30 cellular contexts compared by ENCODE assay signal in genomic region chr22:49786976-49787843, GRCh38. TPM values are rescaled to one million over a fixed set of nuclear protein-coding genes. Genes with fewer than 3 reads are reported as not detected.
DNase-seq lines count a peak whose midpoint lies in the region; ATAC-seq and TF ChIP-seq lines count a peak whose summit lies in the region.
"Had no signal": no experiment of that assay in that cellular context is flagged by ENCODE, and none has a peak within 500 bp of the region (broad histone marks: within the 10 kb centered on the region; RNA-seq: fewer than 3 reads in every experiment).

No MANE protein-coding gene starts in this region.

- peaks cover 44% of the 10 kb centered on the region for H3K4me1 Mint-ChIP-seq in activated naive CD4-positive, alpha-beta T cell treated with anti-CD3 and anti-CD28 coated beads, Interleukin-2, amount 50 U/mL, for 24 hours
- H3K4me1 Mint-ChIP-seq in activated naive CD4-positive, alpha-beta T cell treated with anti-CD3 and anti-CD28 coated beads for 36 hours (ENCODE audit: low read depth): peaks cover 46% of the 10 kb centered on the region
- H3K4me1 Mint-ChIP-seq in activated CD8-positive, alpha-beta T cell treated with anti-CD3 and anti-CD28 coated beads for 36 hours (ENCODE audit: low read depth): peaks cover 49% of the 10 kb centered on the region
- peaks cover 14% of the 10 kb centered on the region for H3K4me1 Mint-ChIP-seq in nephron progenitor cell

- POLR2A ChIA-PET in activated CD8-positive, alpha-beta T cell treated with anti-CD3 and anti-CD28 coated beads for 36 hours (lab: Charles Lee): no interaction called here

- H3K27ac Mint-ChIP-seq in activated naive CD4-positive, alpha-beta T cell treated with anti-CD3 and anti-CD28 coated beads, Interleukin-2, amount 50 U/mL, for 24 hours: peak overlapping the region; percentile 35
- no peak overlapping the region for H3K27ac Mint-ChIP-seq in activated naive CD4-positive, alpha-beta T cell treated with anti-CD3 and anti-CD28 coated beads for 36 hours
- H3K27ac Mint-ChIP-seq in activated CD8-positive, alpha-beta T cell treated with anti-CD3 and anti-CD28 coated beads for 36 hours: peak overlapping the region; percentile 25
- peak overlapping the region; percentile 8 for H3K27ac Mint-ChIP-seq in nephron progenitor cell

- H3K4me3 Mint-ChIP-seq in activated naive CD4-positive, alpha-beta T cell treated with anti-CD3 and anti-CD28 coated beads, Interleukin-2, amount 50 U/mL, for 24 hours: no peak overlapping the region
- no peak overlapping the region for H3K4me3 Mint-ChIP-seq in activated naive CD4-positive, alpha-beta T cell treated with anti-CD3 and anti-CD28 coated beads for 36 hours
- H3K4me3 Mint-ChIP-seq in activated CD8-positive, alpha-beta T cell treated with anti-CD3 and anti-CD28 coated beads for 36 hours: no peak overlapping the region
- H3K4me3 Mint-ChIP-seq in nephron progenitor cell: no peak overlapping the region
- H3K4me3 Mint-ChIP-seq: dendritic cell treated with granulocyte-macrophage colony-stimulating factor and Interleukin-4, amounts not matched to agents 40 ng/mL and 50 ng/mL, for 4 days had no signal

- H3K27me3 ChIP-seq in H7 (ENCODE audit: control insufficient read depth, insufficient read depth, low read length): no peaks in the 10 kb centered on the region
- H3K27me3 ChIP-seq: BE2C, cardiac muscle cell, esophagus squamous epithelium, neutrophil, Peyer's patch, upper lobe of left lung had no signal

- H3K36me3 Mint-ChIP-seq in activated naive CD4-positive, alpha-beta T cell treated with anti-CD3 and anti-CD28 coated beads, Interleukin-2, amount 50 U/mL, for 24 hours: peaks cover 9% of the 10 kb centered on the region
- H3K36me3 Mint-ChIP-seq in activated naive CD4-positive, alpha-beta T cell treated with anti-CD3 and anti-CD28 coated beads for 36 hours (ENCODE audit: low read depth): peaks cover 27% of the 10 kb centered on the region
- H3K36me3 Mint-ChIP-seq in activated CD8-positive, alpha-beta T cell treated with anti-CD3 and anti-CD28 coated beads for 36 hours (ENCODE audit: low read depth): peaks cover 31% of the 10 kb centered on the region
- peaks cover 47% of the 10 kb centered on the region for H3K36me3 Mint-ChIP-seq in nephron progenitor cell (ENCODE audit: low read depth)

- ATAC-seq in activated CD8-positive, alpha-beta T cell treated with anti-CD3 and anti-CD28 coated beads for 36 hours: no peak

- intact Hi-C loops in activated naive CD4-positive, alpha-beta T cell treated with anti-CD3 and anti-CD28 coated beads for 36 hours (cut with micrococcal nuclease): loop anchor here (5.0 kb wide), 1 partner anchor 65 kb away; the partner anchor contains the start of gene ZBED4
- intact Hi-C loops in activated CD8-positive, alpha-beta T cell treated with anti-CD3 and anti-CD28 coated beads for 36 hours (cut with micrococcal nuclease): no loop called here

- no peak for DNase-seq in activated naive CD4-positive, alpha-beta T cell treated with anti-CD3 and anti-CD28 coated beads for 36 hours
- DNase-seq in H7 (peak; percentile 65), nephron progenitor cell (no peak), AG20443 (ENCODE audit: low spot score) (no peak), RKO (ENCODE audit: low spot score) (no peak), retina (no peak)
- no peak for DNase-seq in activated CD8-positive, alpha-beta T cell treated with anti-CD3 and anti-CD28 coated beads for 36 hours
- DNase-seq: activated CD4-positive, alpha-beta T cell treated with anti-CD3 and anti-CD28 coated beads, Interleukin-2, amount 50 U/mL, for 4 hours; activated effector memory CD4-positive, alpha-beta T cell treated with anti-CD3 and anti-CD28 coated beads, Interleukin-2, amount 50 U/mL, for 16 hours; BE2C; Caco-2; DMS79 treated with DMSO at 0.1 percent for 48 hours; esophagus squamous epithelium; hippocampal formation; KG1; NCI-H1694 treated with DMSO at 0.1 percent for 48 hours; NCI-H2171 treated with DMSO at 0.1 percent for 48 hours; NCI-H524; Peyer's patch; small intestine; stimulated activated CD4-positive, alpha-beta T cell treated with anti-CD3 and anti-CD28 coated beads, Interleukin-2, amount 100 ng/mL, for 24 hours had no signal

- CTCF ChIA-PET in activated naive CD4-positive, alpha-beta T cell treated with anti-CD3 and anti-CD28 coated beads for 36 hours (lab: Charles Lee): no interaction called here
- CTCF ChIA-PET in activated CD8-positive, alpha-beta T cell treated with anti-CD3 and anti-CD28 coated beads for 36 hours (lab: Charles Lee): interaction anchor here (1.5 kb wide), 1 partner anchor 20 kb away, joined by 4 read pairs; no protein-coding TSS in a partner anchor

- H3K9me3 Mint-ChIP-seq in activated naive CD4-positive, alpha-beta T cell treated with anti-CD3 and anti-CD28 coated beads, Interleukin-2, amount 50 U/mL, for 24 hours: no peaks in the 10 kb centered on the region
- H3K9me3 Mint-ChIP-seq in activated naive CD4-positive, alpha-beta T cell treated with anti-CD3 and anti-CD28 coated beads for 36 hours: no peaks in the 10 kb centered on the region
- no peaks in the 10 kb centered on the region for H3K9me3 Mint-ChIP-seq in activated CD8-positive, alpha-beta T cell treated with anti-CD3 and anti-CD28 coated beads for 36 hours
- H3K9me3 Mint-ChIP-seq in nephron progenitor cell: no peaks in the 10 kb centered on the region
- H3K9me3 Mint-ChIP-seq: dendritic cell treated with granulocyte-macrophage colony-stimulating factor and Interleukin-4, amounts not matched to agents 40 ng/mL and 50 ng/mL, for 4 days; T-helper 2 cell treated with Interferon-gamma antibody and Interleukin-4, amounts not matched to agents 5 μg/mL and 100 μg/mL, for 36 hours had no signal

- TF ChIP-seq CTCF in activated CD8-positive, alpha-beta T cell treated with anti-CD3 and anti-CD28 coated beads for 36 hours (IDR thresholded peaks at IDR 0.05): no peak
- no peak for TF ChIP-seq CTCF in nephron progenitor cell (IDR thresholded peaks at IDR 0.05)

- no peak overlapping the region for H3K4me3 ChIP-seq in H7 (ENCODE audit: insufficient read depth, low read depth, low read length)
- H3K4me3 ChIP-seq: cardiac muscle cell, esophagus squamous epithelium, lung, Peyer's patch, SK-N-MC, upper lobe of left lung had no signal

- H3K36me3 ChIP-seq in H7 (replicated peaks; ENCODE audit: control insufficient read depth, insufficient read depth, low read length): peaks cover 6% of the 10 kb centered on the region

- no peaks in the 10 kb centered on the region for H3K27me3 Mint-ChIP-seq in activated naive CD4-positive, alpha-beta T cell treated with anti-CD3 and anti-CD28 coated beads, Interleukin-2, amount 50 U/mL, for 24 hours
- no peaks in the 10 kb centered on the region for H3K27me3 Mint-ChIP-seq in activated naive CD4-positive, alpha-beta T cell treated with anti-CD3 and anti-CD28 coated beads for 36 hours (ENCODE audit: low read depth)
- no peaks in the 10 kb centered on the region for H3K27me3 Mint-ChIP-seq in activated CD8-positive, alpha-beta T cell treated with anti-CD3 and anti-CD28 coated beads for 36 hours
- peaks cover 3% of the 10 kb centered on the region for H3K27me3 Mint-ChIP-seq in nephron progenitor cell (ENCODE audit: low read depth, poor library complexity)
- H3K27me3 Mint-ChIP-seq: dendritic cell treated with granulocyte-macrophage colony-stimulating factor and Interleukin-4, amounts not matched to agents 40 ng/mL and 50 ng/mL, for 4 days; progenitor cell of endocrine pancreas had no signal

RNA-seq across cellular contexts. Expression of gene BRD1, which starts 40.5 kb away (rescaled TPM):
- 10 to 100 TPM; 26.0 to 27.0 TPM for total RNA-seq in activated naive CD4-positive, alpha-beta T cell treated with anti-CD3 and anti-CD28 coated beads for 36 hours
- total RNA-seq in H7 (2014; rRNA removed; shearing (Covaris generic)): 24.9 and 29.5 TPM in 2 replicates
- total RNA-seq in activated CD8-positive, alpha-beta T cell treated with anti-CD3 and anti-CD28 coated beads for 36 hours: 10 to 100 TPM; 24.5 to 29.0 TPM
